1 cellular context compared by ENCODE assay signal in genomic region chr2:133789743-133790142, GRCh38.
TF ChIP-seq lines count a peak whose summit lies in the region.

No MANE protein-coding gene starts in this region.

TF ChIP-seq in H1, 55 proteins besides CTCF, POLR2A, EP300 and RAD21 (continued from another document):
- no peak for TF ChIP-seq MAX (IDR thresholded peaks at IDR 0.05)
- no peak for TF ChIP-seq FOSL1 (IDR thresholded peaks at IDR 0.05; ENCODE audit: insufficient read depth, low read depth, low read length)
- no peak for TF ChIP-seq KDM5A (IDR thresholded peaks at IDR 0.05; ENCODE audit: low read length)
- no peak for TF ChIP-seq SIN3A (conservative IDR thresholded peaks at IDR 0.05 in 1 of 2, IDR thresholded peaks at IDR 0.05 in 1 of 2; ENCODE audit: low read depth in 1 of 2, low read length in 2 of 2)
- TF ChIP-seq TBP (IDR thresholded peaks at IDR 0.05; ENCODE audit: low read depth, low read length), result no peak
